ENCODE assay signal across 8 cellular contexts in genomic region chr22:29621761-29622526, GRCh38. TPM values are rescaled to one million over a fixed set of nuclear protein-coding genes. Genes with fewer than 3 reads are reported as not detected.
DNase-seq lines count a peak whose midpoint lies in the region; ATAC-seq and TF ChIP-seq lines count a peak whose summit lies in the region.

No MANE protein-coding gene starts in this region.

- no peaks in the 10 kb centered on the region for H3K27me3 ChIP-seq in brain microvascular endothelial cell (replicated peaks)

- peaks cover 69% of the 10 kb centered on the region for H3K4me1 Mint-ChIP-seq in activated T-cell treated with anti-CD3 and anti-CD28 coated beads, Interleukin-2, amount 50 U/mL, for 4 hours (ENCODE audit: low read depth)

- peaks cover 28% of the 10 kb centered on the region for H3K4me1 ChIP-seq in mesodermal cell (ENCODE audit: control insufficient read depth, insufficient read depth, low read length, poor library complexity, severe bottlenecking)

- DNase-seq in LHCN-M2 (ENCODE audit: low read depth) = peak; percentile 95
- DNase-seq in brain microvascular endothelial cell = peak; percentile 93
- DNase-seq in posterior vena cava (ENCODE audit: low spot score) = no peak
- DNase-seq in head of caudate nucleus = no peak
- DNase-seq in stimulated activated CD4-positive, alpha-beta T cell treated with anti-CD3 and anti-CD28 coated beads, Interleukin-4, amount 100 ng/mL, for 1 hour = no peak
- no peak for DNase-seq in activated T-cell treated with anti-CD3 and anti-CD28 coated beads, Interleukin-2, amount 50 U/mL, for 4 hours

- H3K27ac ChIP-seq in C4-2B = peak overlapping the region; percentile 29
- H3K27ac ChIP-seq in brain microvascular endothelial cell = peak overlapping the region; percentile 92
- peak overlapping the region; percentile 55 for H3K27ac ChIP-seq in mesodermal cell (ENCODE audit: low read depth, low read length, severe bottlenecking)

- no peaks in the 10 kb centered on the region for H3K36me3 Mint-ChIP-seq in activated T-cell treated with anti-CD3 and anti-CD28 coated beads, Interleukin-2, amount 50 U/mL, for 4 hours (ENCODE audit: insufficient read depth)

- H3K4me3 ChIP-seq in brain microvascular endothelial cell (ENCODE audit: low read depth, low read length) (peak overlapping the region; percentile 12), mesodermal cell (ENCODE audit: extremely low read depth, insufficient read depth, low read length, poor library complexity, severe bottlenecking) (no peak overlapping the region)

- H3K27me3 Mint-ChIP-seq in activated T-cell treated with anti-CD3 and anti-CD28 coated beads, Interleukin-2, amount 50 U/mL, for 4 hours (ENCODE audit: low read depth) = no peaks in the 10 kb centered on the region

- no peak for ATAC-seq in activated T-cell treated with anti-CD3 and anti-CD28 coated beads, Interleukin-2, amount 50 U/mL, for 4 hours

- H3K9me3 ChIP-seq in mesodermal cell (ENCODE audit: control insufficient read depth, low read length) = no peaks in the 10 kb centered on the region

- no peaks in the 10 kb centered on the region for H3K9me3 Mint-ChIP-seq in activated T-cell treated with anti-CD3 and anti-CD28 coated beads, Interleukin-2, amount 50 U/mL, for 4 hours

- in situ Hi-C loops in brain microvascular endothelial cell (cut with HindIII; ENCODE audit: low pct_ligation_motif_present, low sequenced_read_pairs) = no loop called here

- intact Hi-C loops in posterior vena cava (cut with DNase I) (no loop called here), head of caudate nucleus (cut with DNase I) (no loop called here)

- WGBS in mesodermal cell (ENCODE audit: insufficient coverage in 2 of 2), 2 experiments = 91 to 97% methylated on average over 2 to 4 of the region's 5 CpGs

- H3K36me3 ChIP-seq in brain microvascular endothelial cell (replicated peaks) (no peaks in the 10 kb centered on the region), mesodermal cell (ENCODE audit: control insufficient read depth, insufficient read depth, low read length) (no peaks in the 10 kb centered on the region)

- TF ChIP-seq CTCF in C4-2B (conservative IDR thresholded peaks at IDR 0.05) = no peak
- TF ChIP-seq CTCF in brain microvascular endothelial cell (IDR thresholded peaks at IDR 0.05; ENCODE audit: low read depth, low read length, missing control alignments) = no peak

- H3K4me3 Mint-ChIP-seq in activated T-cell treated with anti-CD3 and anti-CD28 coated beads, Interleukin-2, amount 50 U/mL, for 4 hours = no peak overlapping the region

RNA-seq across cellular contexts. Expression of gene NF2, which starts 18.5 kb away (rescaled TPM):
- total RNA-seq in LHCN-M2 (2014; rRNA removed) (105 and 110 TPM in 2 replicates), posterior vena cava (10 to 100 TPM; 36.8 to 37.0 TPM)
- 76.4 TPM for polyA plus RNA-seq in LHCN-M2 (2012)
- polyA plus RNA-seq in mesodermal cell (2013, experiment 1 of 2) = 17.3 TPM
- polyA plus RNA-seq in mesodermal cell (2013, experiment 2 of 2) = 15.2 TPM
- total RNA-seq in activated T-cell treated with anti-CD3 and anti-CD28 coated beads, Interleukin-2, amount 50 U/mL, for 4 hours = 10 to 100 TPM; 65.4 to 70.2 (median 66.0) TPM

RNA-seq across cellular contexts. Expression of gene NIPSNAP1, which starts 41.0 kb away (rescaled TPM):
- 38.0 and 45.8 TPM in 2 replicates for total RNA-seq in LHCN-M2 (2014; rRNA removed)
- polyA plus RNA-seq in LHCN-M2 (2012) = 57.6 TPM
- polyA plus RNA-seq in mesodermal cell (2013, experiment 1 of 2) = 121 TPM
- polyA plus RNA-seq in mesodermal cell (2013, experiment 2 of 2) = 115 TPM
- 10 to 100 TPM in 1 of 2 donors, 1 to 10 TPM in 1; 8.9 to 14.9 TPM for total RNA-seq in posterior vena cava
- 10 to 100 TPM; 11.8 to 15.2 (median 12.9) TPM for total RNA-seq in activated T-cell treated with anti-CD3 and anti-CD28 coated beads, Interleukin-2, amount 50 U/mL, for 4 hours

Comparison
In these comparisons a context has a peak if more than half of its experiments do, and no peak if none do; other contexts are left out.
1. H3K27ac ChIP-seq: peak in every context shown above with its lines; median percentile 92 in brain microvascular endothelial cell; 55 in mesodermal cell; 29 in C4-2B.
2. DNase-seq: peak in LHCN-M2 (single experiment) and brain microvascular endothelial cell (single experiment); none in posterior vena cava (single experiment), head of caudate nucleus (0 of 42), stimulated activated CD4-positive, alpha-beta T cell treated with anti-CD3 and anti-CD28 coated beads, Interleukin-4, amount 100 ng/mL, for 1 hour (single experiment) and activated T-cell treated with anti-CD3 and anti-CD28 coated beads, Interleukin-2, amount 50 U/mL, for 4 hours (single experiment).